In the genomic region with DNA sequence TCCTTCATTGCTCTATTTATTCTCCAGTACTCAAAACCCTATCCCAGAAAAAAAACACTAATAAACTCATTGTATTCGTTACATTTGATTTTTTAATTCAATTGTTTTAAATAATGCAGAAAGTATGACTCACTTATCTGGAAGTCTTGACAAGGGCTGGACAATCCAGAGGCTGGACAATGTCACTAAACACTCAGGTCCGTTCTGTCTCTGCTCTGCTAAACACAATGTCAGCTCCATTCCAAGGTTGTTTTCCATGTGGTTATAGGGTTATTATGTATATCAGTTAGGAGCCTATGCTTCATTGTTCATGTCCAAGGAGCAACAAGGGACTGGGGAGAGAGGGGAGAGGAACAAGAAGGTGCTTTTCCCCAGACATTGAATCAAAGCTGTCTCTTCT, we compare ENCODE assay signal across 23 cellular contexts.
DNase-seq lines count a peak whose midpoint lies in the region; ATAC-seq and TF ChIP-seq lines count a peak whose summit lies in the region.
"Had no signal": no experiment of that assay in that cellular context is flagged by ENCODE, and none has a peak within 500 bp of the region (broad histone marks: within the 10 kb centered on the region; RNA-seq: fewer than 3 reads in every experiment).

No MANE protein-coding gene starts in this region.

- no peaks in the 10 kb centered on the region for H3K27me3 ChIP-seq in heart right ventricle
- H3K27me3 ChIP-seq: pancreas, sigmoid colon had no signal

- no peak overlapping the region for H3K4me3 ChIP-seq in heart right ventricle
- H3K4me3 ChIP-seq: esophagus squamous epithelium, GM12878, pancreas, sigmoid colon had no signal

- H3K9me3 ChIP-seq in heart right ventricle, result no peaks in the 10 kb centered on the region
- H3K9me3 ChIP-seq: esophagus squamous epithelium, pancreas, sigmoid colon had no signal

- H3K36me3 ChIP-seq in heart right ventricle, result no peaks in the 10 kb centered on the region
- H3K36me3 ChIP-seq: esophagus squamous epithelium, pancreas, sigmoid colon had no signal

- peaks cover 4 to 36% (median 22%) of the 10 kb centered on the region in 9 donors for H3K4me1 ChIP-seq in heart right ventricle
- H3K4me1 ChIP-seq: pancreas had no signal

- ATAC-seq in heart right ventricle (peak in 6 of 8 donors; percentile 82 to 88 (median 84)), GM21528 (IDR thresholded peaks at IDR 0.05; ENCODE audit: low FRiP score, unreplicated experiment) (no peak), GM19463 (IDR thresholded peaks at IDR 0.05; ENCODE audit: unreplicated experiment) (no peak)
- ATAC-seq: GM12878; stimulated activated naive B cell treated with anti-CD40 and anti-IgM and Interleukin-4, amounts not matched to agents 10 μg/mL and 1 μg/mL and 100 μg/mL, for 72 hours had no signal

- intact Hi-C loops in heart right ventricle (cut with DNase I) (no loop called here), posterior cingulate gyrus (cut with DNase I) (no loop called here)

- 27 to 44% methylated on average over 2 of the region's 2 CpGs for whole genome bisulfite sequencing in heart right ventricle, 2 donors

- peak overlapping the region; percentile 11 to 73 (median 54) for H3K27ac ChIP-seq in heart right ventricle
- H3K27ac ChIP-seq: esophagus squamous epithelium, pancreas had no signal

- DNase-seq in HT-29 (ENCODE audit: low spot score) (peak; percentile 36), astrocyte of the hippocampus (ENCODE audit: low read depth, low spot score) (peak; percentile 25), heart right ventricle (peak in 1 of 2 donors; percentile 47), renal cortical epithelial cell (ENCODE audit: low read depth) (peak; percentile 43), posterior cingulate gyrus (no peak), NCI-H774 (lab: John Stamatoyannopoulos, UW) (no peak)
- DNase-seq: activated CD4-positive, CD25-positive, alpha-beta regulatory T cell; activated naive CD4-positive, alpha-beta T cell treated with Interleukin-2 at 50 U/mL for 16 hours; caudate nucleus; esophagus squamous epithelium; glutamatergic neuron; GOT3; kidney; NCI-H1048; NCI-H1694; NCI-H510A; pancreas; sigmoid colon; stimulated activated CD4-positive, alpha-beta T cell treated with anti-CD3 and anti-CD28 coated beads, Interleukin-15, amount 100 ng/mL, for 24 hours; stimulated activated naive B cell treated with anti-CD40 and anti-IgM and Interleukin-4, amounts not matched to agents 10 μg/mL and 1 μg/mL and 100 μg/mL, for 72 hours had no signal

- no peak for TF ChIP-seq CTCF in heart right ventricle (IDR thresholded peaks at IDR 0.05)

Comparison
In these comparisons a context has a peak if more than half of its experiments do, and no peak if none do; other contexts are left out.
1. DNase-seq: peak in HT-29 (single experiment), astrocyte of the hippocampus (single experiment) and renal cortical epithelial cell (single experiment); none in posterior cingulate gyrus (0 of 10) and NCI-H774 (single experiment).
2. ATAC-seq: peak in heart right ventricle (6 of 8); none in GM21528 (single experiment) and GM19463 (single experiment).